Comparison of ENCODE assay signal across 9 cellular contexts in the genomic region with DNA sequence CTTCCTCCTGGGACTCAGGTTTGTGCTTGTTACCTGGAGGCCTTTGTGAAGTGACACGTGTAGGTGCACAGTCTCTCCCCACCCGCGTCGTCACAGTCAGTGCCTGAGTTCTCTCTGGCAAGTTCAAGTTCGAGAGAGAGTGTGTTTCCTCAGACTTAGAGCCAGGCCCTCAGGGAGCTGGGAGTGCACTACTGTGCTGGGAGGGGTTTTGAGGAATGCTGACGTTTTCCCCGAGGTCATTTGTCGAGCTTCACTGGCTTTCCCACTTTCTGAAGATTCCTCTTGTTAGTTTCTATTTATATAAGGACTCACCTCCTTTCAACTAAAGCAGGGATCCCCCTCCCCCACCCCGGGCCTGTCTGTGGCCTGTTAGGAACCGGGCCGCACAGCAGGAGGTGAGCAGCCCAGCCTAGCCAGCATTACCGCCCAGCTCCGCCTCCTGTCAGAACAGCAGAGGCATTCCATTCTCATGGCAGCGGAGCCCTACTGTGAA.
A peak's percentile ranks its signal among the peaks of the same experiment; 100 is the strongest.
DNase-seq lines count a peak whose midpoint lies in the region; ATAC-seq, FAIRE-seq and TF ChIP-seq lines count a peak whose summit lies in the region.
"Had no signal": no experiment of that assay in that cellular context is flagged by ENCODE, and none has a peak within 500 bp of the region (broad histone marks: within the 10 kb centered on the region; RNA-seq: fewer than 3 reads in every experiment).

No MANE protein-coding gene starts in this region.

- H3K27ac ChIP-seq in A549 (peak overlapping the region; percentile 15 to 35; a peak in 3 of 6 replicates), colonic mucosa (no peak overlapping the region), lower lobe of right lung (peak overlapping the region; percentile 57)
- H3K27ac ChIP-seq: BLaER1 treated with 17β-estradiol and CSF1 and Interleukin-3, amounts not matched to agents 10 nM and 100 nM had no signal

- FAIRE-seq in A549 (lab: Jason Lieb, UNC): no peak

- no peaks in the 10 kb centered on the region for H3K27me3 ChIP-seq in colonic mucosa
- peaks cover 4% of the 10 kb centered on the region for H3K27me3 ChIP-seq in lower lobe of right lung (ENCODE audit: low read depth)
- H3K27me3 ChIP-seq: BLaER1 treated with 17β-estradiol and CSF1 and Interleukin-3, amounts not matched to agents 10 nM and 100 nM had no signal

- ATAC-seq in A549 (peak; percentile 81 to 85), lower lobe of right lung (peak; percentile 98 to 99), GM21576 (IDR thresholded peaks at IDR 0.05; ENCODE audit: unreplicated experiment) (no peak), HG02938 (IDR thresholded peaks at IDR 0.05; ENCODE audit: unreplicated experiment) (no peak)

- TF ChIP-seq CTCF in A549 (IDR thresholded peaks at IDR 0.05): no peak
- no peak for TF ChIP-seq CTCF in colonic mucosa (IDR thresholded peaks at IDR 0.05)
- no peak for TF ChIP-seq CTCF in lower lobe of right lung (IDR thresholded peaks at IDR 0.05)
- TF ChIP-seq CTCF in CD14-positive monocyte (IDR thresholded peaks at IDR 0.05): no peak

- DNase-seq in A549 (ENCODE audit: low read depth in 1 of 2, low spot score in 1 of 2): peak; percentile 32 to 68
- DNase-seq in M059J (ENCODE audit: low read depth): peak; percentile 6
- DNase-seq in colonic mucosa: peak; percentile 24
- peak; percentile 89 for DNase-seq in lower lobe of right lung
- DNase-seq in CD14-positive monocyte (ENCODE audit: low spot score): no peak
- no peak for DNase-seq in NK-92 (lab: John Stamatoyannopoulos, UW; ENCODE audit: unreplicated experiment)

- H3K9me3 ChIP-seq in A549 (peaks cover under 1% of the 10 kb centered on the region; the same call in 1 of the 3 replicates), colonic mucosa (no peaks in the 10 kb centered on the region), lower lobe of right lung (no peaks in the 10 kb centered on the region)

- no peak for TF ChIP-seq EP300 in A549 (IDR thresholded peaks at IDR 0.05)

- no peak overlapping the region for H3K9ac ChIP-seq in colonic mucosa (ENCODE audit: low read depth in 2 of 2, low read length in 2 of 2)
- H3K9ac ChIP-seq: BLaER1 treated with 17β-estradiol and CSF1 and Interleukin-3, amounts not matched to agents 10 nM and 100 nM had no signal

- no peaks in the 10 kb centered on the region for H3K9me3 Mint-ChIP-seq in CD14-positive monocyte

- WGBS in A549 (ENCODE audit: missing lambda C conversion rate): 23% methylated on average over 14 of the region's 14 CpGs

- H3K4me3 ChIP-seq in A549 (0 out of 3 replicates have a peak overlapping the region, but pooled peaks have one; percentile 8), colonic mucosa (no peak overlapping the region), lower lobe of right lung (no peak overlapping the region)
- H3K4me3 ChIP-seq: BLaER1 treated with 17β-estradiol and CSF1 and Interleukin-3, amounts not matched to agents 10 nM and 100 nM had no signal

- H3K4me1 Mint-ChIP-seq in CD14-positive monocyte: no peaks in the 10 kb centered on the region

- peak overlapping the region; percentile 58 for H3K4me2 ChIP-seq in A549
- H3K4me2 ChIP-seq: BLaER1 treated with 17β-estradiol and CSF1 and Interleukin-3, amounts not matched to agents 10 nM and 100 nM had no signal

- H3K27me3 Mint-ChIP-seq in CD14-positive monocyte (ENCODE audit: low read depth in 3 of 3): peaks cover 10 to 28% (median 17%) of the 10 kb centered on the region in 3 donors

- no peak overlapping the region for H3K27ac Mint-ChIP-seq in CD14-positive monocyte

- H3K4me1 ChIP-seq in A549: 0 out of 3 replicates have a peak, but pooled peaks cover 6% of the 10 kb centered on the region
- no peaks in the 10 kb centered on the region for H3K4me1 ChIP-seq in colonic mucosa
- H3K4me1 ChIP-seq in lower lobe of right lung: no peaks in the 10 kb centered on the region
- H3K4me1 ChIP-seq: BLaER1 treated with 17β-estradiol and CSF1 and Interleukin-3, amounts not matched to agents 10 nM and 100 nM had no signal

- H3K4me3 Mint-ChIP-seq in CD14-positive monocyte: no peak overlapping the region

- no peak for TF ChIP-seq RAD21 in A549 (conservative IDR thresholded peaks at IDR 0.05 in 1 of 2, IDR thresholded peaks at IDR 0.05 in 1 of 2)

- no peaks in the 10 kb centered on the region for H3K36me3 Mint-ChIP-seq in CD14-positive monocyte

- POLR2A ChIA-PET in A549 (lab: Yijun Ruan, JAX): interaction anchor here (0.9 kb wide), 1 partner anchor 10 kb away, joined by 3 read pairs; no protein-coding TSS in a partner anchor

- no peaks in the 10 kb centered on the region for H3K36me3 ChIP-seq in colonic mucosa
- no peaks in the 10 kb centered on the region for H3K36me3 ChIP-seq in lower lobe of right lung
- H3K36me3 ChIP-seq: BLaER1 treated with 17β-estradiol and CSF1 and Interleukin-3, amounts not matched to agents 10 nM and 100 nM had no signal

- TF ChIP-seq POLR2A in A549 (IDR thresholded peaks at IDR 0.05; ENCODE audit: low read length): no peak

- CTCF ChIA-PET in A549 (lab: Yijun Ruan, JAX): interaction anchor here (0.9 to 1.5 kb wide), 3 partner anchors 9 to 209 kb away, joined by 3 to 5 read pairs (median 3); a partner anchor contains a TSS

- intact Hi-C loops in colonic mucosa (cut with DNase I): no loop called here
- intact Hi-C loops in lower lobe of right lung (cut with DNase I): no loop called here
- intact Hi-C loops in CD14-positive monocyte (cut with micrococcal nuclease): no loop called here

TF ChIP-seq in A549, 52 proteins besides CTCF, POLR2A, EP300 and RAD21:
- TF ChIP-seq GATA3 (IDR thresholded peaks at IDR 0.05; ENCODE audit: borderline replicate concordance) (no peak), HOXA7 (CRISPR knock-in tag; IDR thresholded peaks at IDR 0.05) (no peak)

Comparison
In these comparisons a context has a peak if more than half of its experiments do, and no peak if none do; other contexts are left out.
1. ATAC-seq: peak in A549 (2 of 2) and lower lobe of right lung (2 of 2); none in GM21576 (single experiment) and HG02938 (single experiment).
2. DNase-seq: peak in A549 (2 of 2), M059J (single experiment), colonic mucosa (single experiment) and lower lobe of right lung (single experiment); none in CD14-positive monocyte (single experiment) and NK-92 (single experiment).